In genomic region chr19:12806242-12807131, GRCh38 we compare ENCODE assay signal across 1 cellular context.
TF ChIP-seq lines count a peak whose summit lies in the region.

Gene RNASEH2A (plus strand): TSS chr19:12806584. CDS start chr19:12806674, 90 bp downstream.

TF ChIP-seq in HepG2, 621 proteins besides CTCF, POLR2A, EP300 and RAD21 (continued from another document and continues in another):
- TF ChIP-seq ZNF414 (CRISPR knock-in tag; IDR thresholded peaks at IDR 0.05), result no peak
- peak; percentile 85 for TF ChIP-seq NR0B2 (CRISPR knock-in tag; IDR thresholded peaks at IDR 0.05)
- TF ChIP-seq SETDB1 (CRISPR knock-in tag; IDR thresholded peaks at IDR 0.05; ENCODE audit: borderline replicate concordance), result no peak
- 0 out of 2 replicates have a peak, but pooled peaks have one; percentile 41 for TF ChIP-seq ZNF318 (CRISPR knock-in tag; IDR thresholded peaks at IDR 0.05)
- peak; percentile 80; the same call in 1 of the 2 replicates for TF ChIP-seq ZNF33B (CRISPR knock-in tag; IDR thresholded peaks at IDR 0.05)
- peak; percentile 85 for TF ChIP-seq ZNF552 (CRISPR knock-in tag; IDR thresholded peaks at IDR 0.05; ENCODE audit: borderline replicate concordance)
- TF ChIP-seq REXO4 (CRISPR knock-in tag; IDR thresholded peaks at IDR 0.05; ENCODE audit: borderline replicate concordance), result no peak
- TF ChIP-seq FOXP1 (IDR thresholded peaks at IDR 0.05), result no peak
- no peak for TF ChIP-seq FOXP1 (CRISPR knock-in tag; IDR thresholded peaks at IDR 0.05)
- TF ChIP-seq ZNF720 (CRISPR knock-in tag; IDR thresholded peaks at IDR 0.05), result no peak
- peak; percentile 67; the same call in 1 of the 2 replicates for TF ChIP-seq ZNF782 (CRISPR knock-in tag; IDR thresholded peaks at IDR 0.05; ENCODE audit: borderline replicate concordance)
- no peak for TF ChIP-seq DPF2 (CRISPR knock-in tag; IDR thresholded peaks at IDR 0.05; ENCODE audit: borderline replicate concordance, low read depth)
- TF ChIP-seq ERF (CRISPR knock-in tag; IDR thresholded peaks at IDR 0.05), result peak; percentile 90; the same call in 1 of the 2 replicates
- peak; percentile 60; the same call in 1 of the 2 replicates for TF ChIP-seq ZNF556 (CRISPR knock-in tag; IDR thresholded peaks at IDR 0.05; ENCODE audit: borderline replicate concordance)
- no peak for TF ChIP-seq HMGA1 (CRISPR knock-in tag; conservative IDR thresholded peaks at IDR 0.05)
- no peak for TF ChIP-seq KDM6A (CRISPR knock-in tag; IDR thresholded peaks at IDR 0.05; ENCODE audit: low read depth)
- TF ChIP-seq SMC3 (IDR thresholded peaks at IDR 0.05; ENCODE audit: low read length), result no peak
- peak; percentile 51 for TF ChIP-seq ARID5B (CRISPR knock-in tag; IDR thresholded peaks at IDR 0.05)
- peak; percentile 51; the same call in 1 of the 2 replicates for TF ChIP-seq GFI1 (CRISPR knock-in tag; IDR thresholded peaks at IDR 0.05; ENCODE audit: borderline replicate concordance)
- TF ChIP-seq ZNF766 (CRISPR knock-in tag; IDR thresholded peaks at IDR 0.05; ENCODE audit: borderline replicate concordance), result peak; percentile 75; the same call in 1 of the 2 replicates
- no peak for TF ChIP-seq ZNF260 (CRISPR knock-in tag; IDR thresholded peaks at IDR 0.05; ENCODE audit: borderline replicate concordance, low read depth)
- TF ChIP-seq CREB3 (CRISPR knock-in tag; IDR thresholded peaks at IDR 0.05), result no peak
- TF ChIP-seq ZNF614 (CRISPR knock-in tag; IDR thresholded peaks at IDR 0.05; ENCODE audit: borderline replicate concordance), result 0 out of 2 replicates have a peak, but pooled peaks have one; percentile 47
- TF ChIP-seq SIX1 (CRISPR knock-in tag; IDR thresholded peaks at IDR 0.05; ENCODE audit: borderline replicate concordance), result no peak; the same call in 1 of the 2 replicates
- peak; percentile 87 for TF ChIP-seq ZGPAT (CRISPR knock-in tag; IDR thresholded peaks at IDR 0.05)
- TF ChIP-seq XRCC5 (optimal IDR thresholded peaks at IDR 0.05; ENCODE audit: low read length), result peak; percentile 34
- TF ChIP-seq ZNF883 (CRISPR knock-in tag; IDR thresholded peaks at IDR 0.05; ENCODE audit: not compliant biosample characterization), result peak; percentile 83
- TF ChIP-seq JDP2 (CRISPR knock-in tag; IDR thresholded peaks at IDR 0.05; ENCODE audit: borderline replicate concordance), result no peak
- TF ChIP-seq ZNF263 (CRISPR knock-in tag; IDR thresholded peaks at IDR 0.05), result peak; percentile 36; the same call in 1 of the 2 replicates
- peak; percentile 65 for TF ChIP-seq ISL2 (CRISPR knock-in tag; IDR thresholded peaks at IDR 0.05)
- peak; percentile 82; the same call in 1 of the 2 replicates for TF ChIP-seq ZNF615 (CRISPR knock-in tag; IDR thresholded peaks at IDR 0.05; ENCODE audit: borderline replicate concordance)
- no peak for TF ChIP-seq HHEX (CRISPR knock-in tag; IDR thresholded peaks at IDR 0.05)
- no peak for TF ChIP-seq SNAPC5 (CRISPR knock-in tag; IDR thresholded peaks at IDR 0.05; ENCODE audit: borderline replicate concordance)
- peak; percentile 63; the same call in 1 of the 2 replicates for TF ChIP-seq ZSCAN9 (CRISPR knock-in tag; IDR thresholded peaks at IDR 0.05; ENCODE audit: borderline replicate concordance)
- TF ChIP-seq U2AF1 (optimal IDR thresholded peaks at IDR 0.05; ENCODE audit: low read depth, low read length), result no peak
- peak; percentile 89; the same call in 1 of the 2 replicates for TF ChIP-seq ZNF160 (CRISPR knock-in tag; IDR thresholded peaks at IDR 0.05)
- TF ChIP-seq LBX2 (CRISPR knock-in tag; IDR thresholded peaks at IDR 0.05; ENCODE audit: borderline replicate concordance), result no peak
- TF ChIP-seq ZNF468 (CRISPR knock-in tag; IDR thresholded peaks at IDR 0.05), result no peak
- TF ChIP-seq FOXO4 (CRISPR knock-in tag; conservative IDR thresholded peaks at IDR 0.05), result no peak
- peak; percentile 97 for TF ChIP-seq RNF2 (conservative IDR thresholded peaks at IDR 0.05; ENCODE audit: low read depth)
- no peak; the same call in 1 of the 2 replicates for TF ChIP-seq MNT (IDR thresholded peaks at IDR 0.05)
- no peak for TF ChIP-seq ZFP62 (CRISPR knock-in tag; IDR thresholded peaks at IDR 0.05)
- TF ChIP-seq ZNF3 (CRISPR knock-in tag; IDR thresholded peaks at IDR 0.05), result no peak
- no peak for TF ChIP-seq ZNF841 (CRISPR knock-in tag; IDR thresholded peaks at IDR 0.05; ENCODE audit: borderline replicate concordance)
